In genomic region chr3:9036327-9037112, GRCh38 we compare ENCODE assay signal across 12 cellular contexts.
A peak's percentile ranks its signal among the peaks of the same experiment; 100 is the strongest.
DNase-seq lines count a peak whose midpoint lies in the region; ATAC-seq and TF ChIP-seq lines count a peak whose summit lies in the region.
"Had no signal": no experiment of that assay in that cellular context is flagged by ENCODE, and none has a peak within 500 bp of the region (broad histone marks: within the 10 kb centered on the region; RNA-seq: fewer than 3 reads in every experiment).

No MANE protein-coding gene starts in this region.

- no peak overlapping the region for H3K4me3 ChIP-seq in GM23338
- H3K4me3 ChIP-seq in right atrium auricular region = no peak overlapping the region
- H3K4me3 ChIP-seq in subcutaneous abdominal adipose tissue (ENCODE audit: low read depth in 1 of 5, low read length in 5 of 5) = no peak overlapping the region

- peaks cover 3% of the 10 kb centered on the region for H3K27me3 Mint-ChIP-seq in GM23338 (ENCODE audit: insufficient read depth, low read depth, poor library complexity)

- no peaks in the 10 kb centered on the region for H3K4me1 ChIP-seq in GM23338 (ENCODE audit: insufficient read depth)
- H3K4me1 ChIP-seq in right atrium auricular region = peaks cover 0 to 25% of the 10 kb centered on the region in 2 donors
- H3K4me1 ChIP-seq in subcutaneous abdominal adipose tissue (ENCODE audit: control insufficient read depth in 5 of 5, insufficient read depth in 5 of 5, low read length in 5 of 5) = peaks cover 5 to 24% (median 20%) of the 10 kb centered on the region in 5 donors
- H3K4me1 ChIP-seq: parathyroid adenoma had no signal

- H4K20me1 ChIP-seq in GM23338 (replicated peaks; ENCODE audit: insufficient read depth) = no peaks in the 10 kb centered on the region; the same call in none of the 2 replicates

- no peak overlapping the region for H2AFZ ChIP-seq in GM23338
- H2AFZ ChIP-seq: parathyroid adenoma had no signal

- no peak overlapping the region for H3K27ac ChIP-seq in GM23338 (ENCODE audit: low read depth)
- peak overlapping the region; percentile 9 to 12 for H3K27ac ChIP-seq in right atrium auricular region
- peak overlapping the region; percentile 18 for H3K27ac ChIP-seq in subcutaneous abdominal adipose tissue (ENCODE audit: low read depth, low read length)
- H3K27ac ChIP-seq: parathyroid adenoma had no signal

- H3K4me3 Mint-ChIP-seq in GM23338 = no peak overlapping the region
- H3K4me3 Mint-ChIP-seq: activated T-cell treated with anti-CD3 and anti-CD28 coated beads, Interleukin-2, amount 50 U/mL, for 72 hours; T-helper 2 cell treated with Interferon-gamma antibody and Interleukin-4, amounts not matched to agents 5 μg/mL and 100 μg/mL, for 36 hours had no signal

- H3K27me3 ChIP-seq in GM23338 (ENCODE audit: insufficient read depth) (no peaks in the 10 kb centered on the region), right atrium auricular region (no peaks in the 10 kb centered on the region), subcutaneous abdominal adipose tissue (ENCODE audit: control insufficient read depth in 5 of 5, insufficient read depth in 4 of 5, low read length in 5 of 5) (no peaks in the 10 kb centered on the region)

- peaks cover 8% of the 10 kb centered on the region; the same call in 2 of the 3 replicates for H3K4me1 Mint-ChIP-seq in GM23338

- H3F3A ChIP-seq in GM23338 (replicated peaks; ENCODE audit: low read depth) = no peaks in the 10 kb centered on the region

- DNase-seq in GM23338 (ENCODE audit: low spot score) = no peak
- peak; percentile 6 for DNase-seq in amniotic epithelial cell (ENCODE audit: low read depth)
- DNase-seq in right atrium auricular region (ENCODE audit: low spot score) = peak; percentile 72
- DNase-seq in NCI-H1417 (lab: John Stamatoyannopoulos, UW) = no peak
- DNase-seq in stimulated activated CD4-positive, alpha-beta T cell treated with anti-CD3 and anti-CD28 coated beads, Interleukin-4, amount 100 ng/mL, for 1 hour = no peak
- DNase-seq in NCI-H82 (lab: John Stamatoyannopoulos, UW) = no peak
- DNase-seq: activated T-cell treated with anti-CD3 and anti-CD28 coated beads, Interleukin-2, amount 50 U/mL, for 72 hours; NCI-H524 had no signal

- peak overlapping the region in 2 of 5 donors; percentile 13 to 25 for H3K9ac ChIP-seq in subcutaneous abdominal adipose tissue (ENCODE audit: low read length in 5 of 5)
- H3K9ac ChIP-seq: parathyroid adenoma had no signal

- H3K9me3 Mint-ChIP-seq in GM23338 = no peaks in the 10 kb centered on the region
- H3K9me3 Mint-ChIP-seq: activated T-cell treated with anti-CD3 and anti-CD28 coated beads, Interleukin-2, amount 50 U/mL, for 72 hours; T-helper 2 cell treated with Interferon-gamma antibody and Interleukin-4, amounts not matched to agents 5 μg/mL and 100 μg/mL, for 36 hours had no signal

- TF ChIP-seq CTCF in GM23338 (conservative IDR thresholded peaks at IDR 0.05; ENCODE audit: low read depth in 2 of 2) (no peak), right atrium auricular region (IDR thresholded peaks at IDR 0.05) (no peak)

- H3K79me2 ChIP-seq in GM23338 (replicated peaks; ENCODE audit: insufficient read depth) = no peaks in the 10 kb centered on the region
- H3K79me2 ChIP-seq: parathyroid adenoma had no signal

- H3K27ac Mint-ChIP-seq in GM23338 = no peak overlapping the region
- H3K27ac Mint-ChIP-seq: activated T-cell treated with anti-CD3 and anti-CD28 coated beads, Interleukin-2, amount 50 U/mL, for 72 hours; T-helper 2 cell treated with Interferon-gamma antibody and Interleukin-4, amounts not matched to agents 5 μg/mL and 100 μg/mL, for 36 hours had no signal

- H3K36me3 Mint-ChIP-seq in GM23338 (ENCODE audit: low read depth) = no peaks in the 10 kb centered on the region; the same call in 2 of the 3 replicates

- peak; percentile 51; the same call in 2 of the 3 replicates for ATAC-seq in GM23338
- no peak for ATAC-seq in GM21529 (IDR thresholded peaks at IDR 0.05; ENCODE audit: unreplicated experiment)
- ATAC-seq: activated T-cell treated with anti-CD3 and anti-CD28 coated beads, Interleukin-2, amount 50 U/mL, for 72 hours had no signal

- H3K36me3 ChIP-seq in GM23338 (ENCODE audit: insufficient read depth) (no peaks in the 10 kb centered on the region), right atrium auricular region (no peaks in the 10 kb centered on the region), subcutaneous abdominal adipose tissue (ENCODE audit: control insufficient read depth in 5 of 5, insufficient read depth in 5 of 5, low read length in 5 of 5) (no peaks in the 10 kb centered on the region)

- H3K4me2 ChIP-seq in GM23338 = no peak overlapping the region

- H3K9me3 ChIP-seq in right atrium auricular region (no peaks in the 10 kb centered on the region), subcutaneous abdominal adipose tissue (ENCODE audit: control insufficient read depth in 5 of 5, low read length in 5 of 5) (no peaks in the 10 kb centered on the region)

- H3K9me2 ChIP-seq in GM23338 (ENCODE audit: insufficient read depth) = no peaks in the 10 kb centered on the region

TF ChIP-seq in GM23338, 12 proteins besides CTCF, POLR2A, EP300 and RAD21:
- TF ChIP-seq STAT1 (IDR thresholded peaks at IDR 0.05; ENCODE audit: unreplicated experiment) (no peak), ZNF114 (CRISPR knock-in tag; IDR thresholded peaks at IDR 0.05) (no peak), NANOG (IDR thresholded peaks at IDR 0.05; ENCODE audit: borderline replicate concordance) (no peak)
TF ChIP-seq in GM23338: peak in this region for 0.

Comparison
In these comparisons a context has a peak if more than half of its experiments do, and no peak if none do; other contexts are left out.
1. DNase-seq: peak in amniotic epithelial cell (single experiment) and right atrium auricular region (single experiment); none in GM23338 (single experiment), NCI-H1417 (0 of 3), stimulated activated CD4-positive, alpha-beta T cell treated with anti-CD3 and anti-CD28 coated beads, Interleukin-4, amount 100 ng/mL, for 1 hour (single experiment) and NCI-H82 (single experiment).